In the genomic region with DNA sequence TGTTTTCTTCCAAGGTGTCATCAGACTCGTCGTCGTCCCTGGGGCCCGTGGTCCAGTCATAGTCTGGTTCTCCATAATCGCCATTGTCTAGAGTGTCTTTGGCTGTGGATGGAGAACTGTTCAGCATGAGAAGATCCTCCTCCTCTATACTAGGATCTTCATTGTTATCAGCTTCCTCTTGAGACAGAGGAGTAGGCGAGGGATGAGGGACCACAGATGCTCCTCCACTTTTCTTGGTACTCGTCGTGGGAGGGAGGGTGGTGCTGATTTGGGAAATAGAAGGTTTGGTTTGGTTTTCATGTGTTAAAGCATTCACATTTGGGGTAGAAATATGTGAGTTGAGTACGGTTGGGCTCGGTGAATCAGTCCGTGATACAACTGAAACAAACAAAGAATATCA, we compare ENCODE assay signal across 24 cellular contexts. TPM values are rescaled to one million over a fixed set of nuclear protein-coding genes. Genes with fewer than 3 reads are reported as not detected.
DNase-seq lines count a peak whose midpoint lies in the region; ATAC-seq and TF ChIP-seq lines count a peak whose summit lies in the region.
"Had no signal": no experiment of that assay in that cellular context is flagged by ENCODE, and none has a peak within 500 bp of the region (broad histone marks: within the 10 kb centered on the region; RNA-seq: fewer than 3 reads in every experiment).

No MANE protein-coding gene starts in this region.

- POLR2A ChIA-PET in naive thymus-derived CD8-positive, alpha-beta T cell (lab: Charles Lee): interaction anchor here (0.6 kb wide), 1 partner anchor 82 kb away, joined by 4 read pairs; no protein-coding TSS in a partner anchor

- no peak overlapping the region for H3K27ac ChIP-seq in coronary artery
- H3K27ac ChIP-seq: BLaER1 treated with 17β-estradiol and CSF1 and Interleukin-3, amounts not matched to agents 10 nM and 100 nM; SJCRH30; VCaP had no signal

- peak overlapping the region in 1 of 2 donors; percentile 46 for H3K4me3 Mint-ChIP-seq in activated T-cell treated with anti-CD3 and anti-CD28 coated beads, Interleukin-2, amount 50 U/mL, for 72 hours
- H3K4me3 Mint-ChIP-seq in activated naive CD8-positive, alpha-beta T cell: no peak overlapping the region
- no peak overlapping the region for H3K4me3 Mint-ChIP-seq in naive thymus-derived CD8-positive, alpha-beta T cell

- no peak for DNase-seq in activated T-cell treated with anti-CD3 and anti-CD28 coated beads, Interleukin-2, amount 50 U/mL, for 72 hours
- DNase-seq in activated T-cell treated with anti-CD3 and anti-CD28 coated beads, Interleukin-2, amount 50 U/mL, for 48 hours: no peak
- DNase-seq in GM12865 (ENCODE audit: low read depth): no peak
- no peak for DNase-seq in naive thymus-derived CD8-positive, alpha-beta T cell
- no peak for DNase-seq in coronary artery (ENCODE audit: low spot score)
- DNase-seq in SHP77 treated with DMSO at 0.1 percent for 48 hours (lab: John Stamatoyannopoulos, UW): no peak
- DNase-seq: ACHN; activated effector memory CD4-positive, alpha-beta T cell treated with Interleukin-2 at 50 U/mL for 16 hours; aorta; central memory CD4-positive, alpha-beta T cell; DMS 273 treated with DMSO at 0.1 percent for 48 hours; foreskin melanocyte; hypothalamus; left ventricle myocardium superior; MG63; NCI-H1417; SJCRH30 had no signal

- peaks cover 49% of the 10 kb centered on the region for H3K4me1 Mint-ChIP-seq in activated T-cell treated with anti-CD3 and anti-CD28 coated beads, Interleukin-2, amount 50 U/mL, for 72 hours (ENCODE audit: low read depth)
- peaks cover 49% of the 10 kb centered on the region for H3K4me1 Mint-ChIP-seq in activated naive CD8-positive, alpha-beta T cell (ENCODE audit: low read depth)
- H3K4me1 Mint-ChIP-seq in naive thymus-derived CD8-positive, alpha-beta T cell: peaks cover 20 to 44% (median 34%) of the 10 kb centered on the region in 4 donors

- peak overlapping the region; percentile 64 for H3K27ac Mint-ChIP-seq in activated T-cell treated with anti-CD3 and anti-CD28 coated beads, Interleukin-2, amount 50 U/mL, for 72 hours
- H3K27ac Mint-ChIP-seq in activated naive CD8-positive, alpha-beta T cell: peak overlapping the region; percentile 72
- H3K27ac Mint-ChIP-seq in naive thymus-derived CD8-positive, alpha-beta T cell: peak overlapping the region in 7 of 10 donors; percentile 1 to 57 (median 32)

- H3K9me3 Mint-ChIP-seq in activated T-cell treated with anti-CD3 and anti-CD28 coated beads, Interleukin-2, amount 50 U/mL, for 72 hours: peaks cover 0 to 5% of the 10 kb centered on the region in 2 donors
- H3K9me3 Mint-ChIP-seq in activated naive CD8-positive, alpha-beta T cell (ENCODE audit: low read depth): peaks cover 5% of the 10 kb centered on the region
- H3K9me3 Mint-ChIP-seq in naive thymus-derived CD8-positive, alpha-beta T cell: no peaks in the 10 kb centered on the region

- peak; percentile 32 to 48 for ATAC-seq in activated T-cell treated with anti-CD3 and anti-CD28 coated beads, Interleukin-2, amount 50 U/mL, for 72 hours (replicated peaks in 1 of 2)
- no peak for ATAC-seq in naive thymus-derived CD8-positive, alpha-beta T cell
- no peak for ATAC-seq in GM19463 (IDR thresholded peaks at IDR 0.05; ENCODE audit: unreplicated experiment)
- ATAC-seq: esophagus mucosa, left ventricle myocardium superior had no signal

- no peaks in the 10 kb centered on the region for H3K27me3 Mint-ChIP-seq in activated T-cell treated with anti-CD3 and anti-CD28 coated beads, Interleukin-2, amount 50 U/mL, for 72 hours (ENCODE audit: low read depth)
- no peaks in the 10 kb centered on the region for H3K27me3 Mint-ChIP-seq in activated naive CD8-positive, alpha-beta T cell
- H3K27me3 Mint-ChIP-seq in naive thymus-derived CD8-positive, alpha-beta T cell: no peaks in the 10 kb centered on the region
- H3K27me3 Mint-ChIP-seq: progenitor cell of endocrine pancreas had no signal

- H3K4me3 ChIP-seq in GM12865 (ENCODE audit: low read depth, low read length) (peak overlapping the region; percentile 4; the same call in 1 of the 2 replicates), coronary artery (no peak overlapping the region)
- H3K4me3 ChIP-seq: BLaER1 treated with 17β-estradiol and CSF1 and Interleukin-3, amounts not matched to agents 10 nM and 100 nM; HAP-1; MG63; SJCRH30 had no signal

- no peak for TF ChIP-seq CTCF in GM12865 (IDR thresholded peaks at IDR 0.05; ENCODE audit: insufficient read depth, low read depth, low read length, missing control alignments)
- no peak for TF ChIP-seq CTCF in coronary artery (IDR thresholded peaks at IDR 0.05)

- H3K36me3 Mint-ChIP-seq in activated T-cell treated with anti-CD3 and anti-CD28 coated beads, Interleukin-2, amount 50 U/mL, for 72 hours (ENCODE audit: insufficient read depth in 2 of 2): peaks cover 6 to 14% of the 10 kb centered on the region in 2 donors
- peaks cover 15% of the 10 kb centered on the region for H3K36me3 Mint-ChIP-seq in activated naive CD8-positive, alpha-beta T cell
- peaks cover 0 to 68% (median 9%) of the 10 kb centered on the region in 3 donors for H3K36me3 Mint-ChIP-seq in naive thymus-derived CD8-positive, alpha-beta T cell

RNA-seq across cellular contexts. Expression of a gene that starts 8.8 kb away (rescaled TPM):
- total RNA-seq in activated T-cell treated with anti-CD3 and anti-CD28 coated beads, Interleukin-2, amount 50 U/mL, for 72 hours: 10 to 100 TPM; 21.8 to 22.8 TPM
- total RNA-seq in naive thymus-derived CD8-positive, alpha-beta T cell: 10 to 100 TPM; 14.4 to 16.4 TPM
- 10 to 100 TPM; 14.0 to 18.8 (median 16.2) TPM for polyA plus RNA-seq in naive thymus-derived CD8-positive, alpha-beta T cell

RNA-seq across cellular contexts. Expression of a gene that starts 45.1 kb away (rescaled TPM):
- total RNA-seq in activated T-cell treated with anti-CD3 and anti-CD28 coated beads, Interleukin-2, amount 50 U/mL, for 72 hours: 100 to 1,000 TPM; 252 to 258 TPM
- 10 to 100 TPM; 42.6 to 43.2 TPM for total RNA-seq in naive thymus-derived CD8-positive, alpha-beta T cell
- polyA plus RNA-seq in naive thymus-derived CD8-positive, alpha-beta T cell: 10 to 100 TPM; 64.4 to 72.9 (median 68.3) TPM

Comparison
In these comparisons a context has a peak if more than half of its experiments do, and no peak if none do; other contexts are left out.
1. ATAC-seq: peak in activated T-cell treated with anti-CD3 and anti-CD28 coated beads, Interleukin-2, amount 50 U/mL, for 72 hours (2 of 2); none in naive thymus-derived CD8-positive, alpha-beta T cell (0 of 2) and GM19463 (single experiment).
2. RNA of a gene that starts 45.1 kb away (total RNA-seq): 252 to 258 TPM in activated T-cell treated with anti-CD3 and anti-CD28 coated beads, Interleukin-2, amount 50 U/mL, for 72 hours; 42.6 to 43.2 TPM in naive thymus-derived CD8-positive, alpha-beta T cell; every median in the first group is over 4 times any median in the second.
3. Peak in every context shown above with its lines, with median percentiles within 50 percentile points of each other: H3K27ac Mint-ChIP-seq.